Comparison of ENCODE assay signal across 14 cellular contexts in the genomic region with DNA sequence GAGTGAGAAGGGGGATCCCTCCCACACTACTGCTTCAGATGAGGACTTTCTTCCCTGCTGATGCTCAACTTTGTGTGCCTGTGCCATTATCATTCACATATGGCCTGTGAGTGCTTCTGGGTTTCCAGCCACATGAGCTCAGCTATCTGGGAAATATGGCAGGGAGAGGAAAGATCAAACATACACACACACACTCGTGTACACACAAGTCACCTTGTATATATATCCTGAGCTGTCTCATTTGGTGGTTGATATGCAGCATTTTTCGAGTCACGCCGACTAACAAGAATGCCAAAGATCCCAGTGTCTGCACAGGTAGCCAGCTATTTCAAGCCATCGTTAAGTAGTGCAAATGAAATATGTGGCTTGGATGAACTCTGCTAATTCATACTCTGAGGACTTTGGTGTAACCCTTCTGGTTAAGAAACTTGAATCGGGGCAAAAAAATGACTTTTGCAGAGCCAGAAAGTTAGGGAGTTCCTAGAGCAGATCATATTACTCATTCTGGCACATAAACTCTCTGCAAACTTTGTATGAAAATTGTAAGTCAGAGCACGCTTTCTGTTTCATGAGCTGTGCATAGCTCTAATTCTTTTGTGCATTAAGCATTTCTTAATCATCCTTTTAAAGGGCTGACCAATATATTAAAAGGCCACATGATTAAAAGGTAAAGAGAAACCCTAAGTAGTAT. TPM values are rescaled to one million over a fixed set of nuclear protein-coding genes. Genes with fewer than 3 reads are reported as not detected.
DNase-seq lines count a peak whose midpoint lies in the region; FAIRE-seq and TF ChIP-seq lines count a peak whose summit lies in the region.
"Had no signal": no experiment of that assay in that cellular context is flagged by ENCODE, and none has a peak within 500 bp of the region (broad histone marks: within the 10 kb centered on the region; RNA-seq: fewer than 3 reads in every experiment).

No MANE protein-coding gene starts in this region.

- H3K14ac ChIP-seq in H1 (ENCODE audit: insufficient read length), result no peak overlapping the region

- H2BK120ac ChIP-seq in H1 (replicated peaks; ENCODE audit: low read depth, low read length) (no peak overlapping the region), mesendoderm (ENCODE audit: low read depth, low read length) (peak overlapping the region; percentile 21)

- intact Hi-C loops in prostate gland (cut with DNase I), result no loop called here

- TF ChIP-seq CTCF in Loucy (conservative IDR thresholded peaks at IDR 0.05; ENCODE audit: low read length) (no peak), H1 (IDR thresholded peaks at IDR 0.05; ENCODE audit: control extremely low read depth in 1 of 3, insufficient read depth in 1 of 3, low read depth in 1 of 3, low read length in 3 of 3) (no peak), prostate gland (IDR thresholded peaks at IDR 0.05) (no peak)

- TF ChIP-seq EP300 in H1 (IDR thresholded peaks at IDR 0.05; ENCODE audit: borderline replicate concordance in 1 of 2, low read depth in 2 of 2, low read length in 2 of 2), result no peak

- H4K5ac ChIP-seq in H1 (ENCODE audit: insufficient read length, low read depth, low read length), result no peak overlapping the region
- H4K5ac ChIP-seq in mesendoderm (ENCODE audit: low read length), result no peak overlapping the region

- H3K27ac ChIP-seq in H1 (ENCODE audit: low read depth, low read length) (no peak overlapping the region), mesendoderm (ENCODE audit: low read depth, low read length) (no peak overlapping the region), prostate gland (no peak overlapping the region)
- H3K27ac ChIP-seq: lower lobe of right lung had no signal

- H3K4ac ChIP-seq in H1 (replicated peaks; ENCODE audit: insufficient read length, low read depth, low read length), result no peak overlapping the region
- no peak overlapping the region for H3K4ac ChIP-seq in mesendoderm (ENCODE audit: low read depth, low read length)

- peak; percentile 39 for FAIRE-seq in H1 (lab: Jason Lieb, UNC)
- FAIRE-seq: GM18507 had no signal

- no peak overlapping the region for H4K8ac ChIP-seq in H1 (ENCODE audit: extremely low read depth, insufficient read depth, low read length)
- H4K8ac ChIP-seq in mesendoderm (ENCODE audit: low read depth, low read length), result no peak overlapping the region

- TF ChIP-seq POLR2A in H1 (IDR thresholded peaks at IDR 0.05; ENCODE audit: control extremely low read depth in 1 of 2, low read depth in 2 of 2, low read length in 2 of 2) (no peak), prostate gland (IDR thresholded peaks at IDR 0.05) (no peak)

- WGBS in H1 (ENCODE audit: extremely low coverage in 1 of 2, insufficient coverage in 1 of 2, insufficient read length in 1 of 2, insufficient replicate concordance in 2 of 2, low coverage in 1 of 2, low lambda C conversion rate in 2 of 2, missing lambda C conversion rate in 1 of 2), 2 experiments, result 76% methylated on average over 7 of the region's 7 CpGs; no CpG with 5 or more reads in 1 of the 2 experiments
- no CpG with 5 or more reads among the region's 7 CpGs for WGBS in mesendoderm (ENCODE audit: extremely low coverage, insufficient coverage, low lambda C conversion rate)
- WGBS in prostate gland, result 27% methylated on average over 7 of the region's 7 CpGs

- H3K79me1 ChIP-seq in H1 (ENCODE audit: low read depth, low read length), result no peaks in the 10 kb centered on the region
- H3K79me1 ChIP-seq in mesendoderm (ENCODE audit: low read length), result no peaks in the 10 kb centered on the region

- H3K4me1 Mint-ChIP-seq in activated T-cell treated with anti-CD3 and anti-CD28 coated beads, Interleukin-2, amount 50 U/mL, for 24 hours (ENCODE audit: low read depth), result no peaks in the 10 kb centered on the region
- H3K4me1 Mint-ChIP-seq: activated naive CD4-positive, alpha-beta T cell treated with anti-CD3 and anti-CD28 coated beads, Interleukin-2, amount 50 U/mL, for 24 hours had no signal

- peak; percentile 89 for DNase-seq in EH (ENCODE audit: low read depth)
- no peak for DNase-seq in H1 (ENCODE audit: low read depth in 1 of 2, low spot score in 2 of 2)
- no peak for DNase-seq in mesendoderm
- no peak for DNase-seq in activated T-cell treated with anti-CD3 and anti-CD28 coated beads, Interleukin-2, amount 50 U/mL, for 24 hours
- DNase-seq in GM19240 (ENCODE audit: insufficient read length, low spot score), result no peak
- no peak for DNase-seq in prostate gland (ENCODE audit: low spot score)
- no peak for DNase-seq in activated CD4-positive, alpha-beta T cell treated with anti-CD3 and anti-CD28 coated beads for 48 hours
- DNase-seq: BE2C, lower lobe of right lung, NCI-H187 treated with DMSO at 0.1 percent for 48 hours had no signal

- no peaks in the 10 kb centered on the region for H3K27me3 ChIP-seq in Loucy (ENCODE audit: insufficient read depth, low read length, poor library complexity, severe bottlenecking)
- H3K27me3 ChIP-seq in H1 (replicated peaks in 1 of 4; ENCODE audit: control insufficient read depth in 3 of 4, extremely low read depth in 1 of 4, insufficient read depth in 3 of 4, low read length in 3 of 4), result no peaks in the 10 kb centered on the region
- H3K27me3 ChIP-seq in mesendoderm (ENCODE audit: insufficient read depth, low read length, poor library complexity), result no peaks in the 10 kb centered on the region
- H3K27me3 ChIP-seq in prostate gland (replicated peaks; ENCODE audit: insufficient read depth), result no peaks in the 10 kb centered on the region
- H3K27me3 ChIP-seq: BE2C had no signal

- no peaks in the 10 kb centered on the region for H3K9me3 Mint-ChIP-seq in activated T-cell treated with anti-CD3 and anti-CD28 coated beads, Interleukin-2, amount 50 U/mL, for 24 hours
- H3K9me3 Mint-ChIP-seq: activated naive CD4-positive, alpha-beta T cell treated with anti-CD3 and anti-CD28 coated beads, Interleukin-2, amount 50 U/mL, for 24 hours; dendritic cell treated with granulocyte-macrophage colony-stimulating factor and Interleukin-4, amounts not matched to agents 40 ng/mL and 50 ng/mL, for 4 days had no signal

- H2BK15ac ChIP-seq in H1 (ENCODE audit: low read length) (no peak overlapping the region), mesendoderm (replicated peaks; ENCODE audit: low read depth) (no peak overlapping the region)

- H4K20me1 ChIP-seq in Loucy (ENCODE audit: insufficient read depth, low read length, poor library complexity, severe bottlenecking), result no peaks in the 10 kb centered on the region
- H4K20me1 ChIP-seq in H1 (replicated peaks in 1 of 2; ENCODE audit: control insufficient read depth in 1 of 2, insufficient read depth in 2 of 2, low read length in 2 of 2), result no peaks in the 10 kb centered on the region

- H3K4me3 ChIP-seq in Loucy (ENCODE audit: low read length, poor library complexity, severe bottlenecking), result no peak overlapping the region
- no peak overlapping the region for H3K4me3 ChIP-seq in H1 (ENCODE audit: extremely low read depth in 1 of 4, insufficient read depth in 2 of 4, low read depth in 3 of 4, low read length in 4 of 4)
- H3K4me3 ChIP-seq in mesendoderm (ENCODE audit: low read length), result no peak overlapping the region
- H3K4me3 ChIP-seq in prostate gland, result no peak overlapping the region
- H3K4me3 ChIP-seq: lower lobe of right lung had no signal

- H3K36me3 Mint-ChIP-seq in activated T-cell treated with anti-CD3 and anti-CD28 coated beads, Interleukin-2, amount 50 U/mL, for 24 hours (ENCODE audit: low read depth), result no peaks in the 10 kb centered on the region
- H3K36me3 Mint-ChIP-seq: activated naive CD4-positive, alpha-beta T cell treated with anti-CD3 and anti-CD28 coated beads, Interleukin-2, amount 50 U/mL, for 24 hours had no signal

- H3K79me2 ChIP-seq in Loucy (ENCODE audit: insufficient read depth, low read length) (no peaks in the 10 kb centered on the region), H1 (ENCODE audit: control insufficient read depth in 1 of 2, insufficient read depth in 2 of 2, low read length in 2 of 2) (no peaks in the 10 kb centered on the region), mesendoderm (ENCODE audit: control insufficient read depth, insufficient read depth, low read length) (no peaks in the 10 kb centered on the region)

- H2AFZ ChIP-seq in Loucy (ENCODE audit: low read length) (0 out of 2 replicates have a peak overlapping the region, but pooled peaks have one; percentile 30), H1 (ENCODE audit: low read length) (no peak overlapping the region)

- H4K91ac ChIP-seq in H1 (replicated peaks; ENCODE audit: insufficient read length, low read length), result no peak overlapping the region

- H2AK5ac ChIP-seq in H1 (ENCODE audit: low read depth, low read length) (no peak overlapping the region), mesendoderm (ENCODE audit: low read length) (no peak overlapping the region)

- H3K23me2 ChIP-seq in H1 (ENCODE audit: low read depth, low read length), result no peaks in the 10 kb centered on the region

- no peak overlapping the region for H3K4me3 Mint-ChIP-seq in activated T-cell treated with anti-CD3 and anti-CD28 coated beads, Interleukin-2, amount 50 U/mL, for 24 hours
- H3K4me3 Mint-ChIP-seq: activated naive CD4-positive, alpha-beta T cell treated with anti-CD3 and anti-CD28 coated beads, Interleukin-2, amount 50 U/mL, for 24 hours; dendritic cell treated with granulocyte-macrophage colony-stimulating factor and Interleukin-4, amounts not matched to agents 40 ng/mL and 50 ng/mL, for 4 days had no signal

- H3K9ac ChIP-seq in Loucy (ENCODE audit: low read depth, low read length, poor library complexity, severe bottlenecking) (no peak overlapping the region), H1 (replicated peaks in 1 of 4; ENCODE audit: extremely low read depth in 1 of 4, low read depth in 3 of 4, low read length in 3 of 4) (no peak overlapping the region), mesendoderm (ENCODE audit: low read length) (no peak overlapping the region)

- no peak overlapping the region for H2BK12ac ChIP-seq in H1 (ENCODE audit: low read depth, low read length)

- CTCF ChIA-PET in H1 (lab: Charles Lee; ENCODE audit: partially characterized antibody), result interaction anchor here (0.6 to 1.1 kb wide), 4 partner anchors 9 to 209 kb away, joined by 3 read pairs; no protein-coding TSS in a partner anchor

- no peaks in the 10 kb centered on the region for H3K9me2 ChIP-seq in Loucy (replicated peaks; ENCODE audit: low read depth, low read length)

- H3K27me3 Mint-ChIP-seq in activated T-cell treated with anti-CD3 and anti-CD28 coated beads, Interleukin-2, amount 50 U/mL, for 24 hours, result peaks cover 5% of the 10 kb centered on the region
- H3K27me3 Mint-ChIP-seq: activated naive CD4-positive, alpha-beta T cell treated with anti-CD3 and anti-CD28 coated beads, Interleukin-2, amount 50 U/mL, for 24 hours had no signal

- H3K36me3 ChIP-seq in Loucy (ENCODE audit: insufficient read depth, low read length) (no peaks in the 10 kb centered on the region), H1 (ENCODE audit: control insufficient read depth in 2 of 4, insufficient read depth in 4 of 4, low read length in 3 of 4) (no peaks in the 10 kb centered on the region), mesendoderm (ENCODE audit: control insufficient read depth, insufficient read depth, low read length) (no peaks in the 10 kb centered on the region), prostate gland (no peaks in the 10 kb centered on the region)
- H3K36me3 ChIP-seq: BE2C, lower lobe of right lung had no signal

- H3K18ac ChIP-seq in H1 (ENCODE audit: extremely low read depth, low read length) (no peak overlapping the region; the same call in 1 of the 2 replicates), mesendoderm (ENCODE audit: low read length) (no peak overlapping the region)

- H2BK5ac ChIP-seq in H1 (ENCODE audit: low read depth, low read length) (no peak overlapping the region), mesendoderm (ENCODE audit: low read length) (no peak overlapping the region)

- H3K56ac ChIP-seq in H1 (replicated peaks; ENCODE audit: insufficient read length, low read depth, low read length) (no peak overlapping the region), mesendoderm (ENCODE audit: low read length) (no peak overlapping the region)

- no peaks in the 10 kb centered on the region for H3K4me1 ChIP-seq in Loucy (ENCODE audit: insufficient read depth, low read length, poor library complexity, severe bottlenecking)
- H3K4me1 ChIP-seq in H1 (replicated peaks in 1 of 4; ENCODE audit: control insufficient read depth in 3 of 4, insufficient read depth in 4 of 4, low read length in 3 of 4), result peaks cover 6 to 22% (median 17%) of the 10 kb centered on the region in 4 experiments
- peaks cover 8% of the 10 kb centered on the region for H3K4me1 ChIP-seq in mesendoderm (ENCODE audit: control insufficient read depth, low read depth, low read length)
- H3K4me1 ChIP-seq in prostate gland (replicated peaks), result no peaks in the 10 kb centered on the region
- H3K4me1 ChIP-seq: BE2C, lower lobe of right lung had no signal

- no peak overlapping the region for H2BK20ac ChIP-seq in H1 (ENCODE audit: low read length)

- no peak overlapping the region for H3K23ac ChIP-seq in H1 (ENCODE audit: insufficient read length)
- H3K23ac ChIP-seq in mesendoderm (ENCODE audit: low read length), result no peak overlapping the region

- H3K9me3 ChIP-seq in Loucy (ENCODE audit: insufficient read depth, low read depth, low read length) (no peaks in the 10 kb centered on the region), H1 (ENCODE audit: insufficient read depth in 2 of 2, low read depth in 1 of 2, low read length in 1 of 2) (no peaks in the 10 kb centered on the region), prostate gland (no peaks in the 10 kb centered on the region)
- H3K9me3 ChIP-seq: BE2C, lower lobe of right lung had no signal

- no peak for TF ChIP-seq RAD21 in H1 (IDR thresholded peaks at IDR 0.05 in 1 of 2, conservative IDR thresholded peaks at IDR 0.05 in 1 of 2; ENCODE audit: low read depth in 2 of 2, low read length in 2 of 2)

- POLR2A ChIA-PET in H1 (lab: Charles Lee; ENCODE audit: partially characterized antibody), result interaction anchor here (0.6 kb wide), 1 partner anchor 9 kb away, joined by 3 read pairs; no protein-coding TSS in a partner anchor

- H3F3A ChIP-seq in Loucy (ENCODE audit: low read depth), result no peaks in the 10 kb centered on the region

- no peak overlapping the region for H3K27ac Mint-ChIP-seq in activated T-cell treated with anti-CD3 and anti-CD28 coated beads, Interleukin-2, amount 50 U/mL, for 24 hours
- H3K27ac Mint-ChIP-seq: activated naive CD4-positive, alpha-beta T cell treated with anti-CD3 and anti-CD28 coated beads, Interleukin-2, amount 50 U/mL, for 24 hours; dendritic cell treated with granulocyte-macrophage colony-stimulating factor and Interleukin-4, amounts not matched to agents 40 ng/mL and 50 ng/mL, for 4 days had no signal

- H3K4me2 ChIP-seq in Loucy (ENCODE audit: low read depth, low read length, poor library complexity, severe bottlenecking) (no peak overlapping the region), H1 (ENCODE audit: insufficient read depth in 1 of 2, low read depth in 2 of 2, low read length in 2 of 2) (peak overlapping the region; percentile 8 to 12; a peak in 2 of 4 replicates), mesendoderm (ENCODE audit: low read length) (no peak overlapping the region)

RNA-seq across cellular contexts. Expression of a gene that starts 24.9 kb away (rescaled TPM):
- 3.3 and 5.6 TPM in 2 replicates for total RNA-seq in H1 (2021; fragmentation: NEBNext Ultra II Directional; extraction: Animal tissue kit (Norgen Biotek cat#: 25700))
- polyA plus RNA-seq in H1 (2011; rRNA removed), result 3.9 and 4.2 TPM in 2 replicates
- polyA plus RNA-seq in H1 (2011; cell fraction: cytosol; rRNA removed), result 2.8 TPM
- polyA plus RNA-seq in H1 (2011; cell fraction: nucleus; rRNA removed), result 8.1 TPM
- 2.7 to 4.3 TPM (median 3.2 TPM) in 4 replicates for polyA plus RNA-seq in H1 (2012, experiment 1 of 2)
- polyA plus RNA-seq in H1 (2012, experiment 2 of 2), result 0.49 TPM
- 2.2 TPM for polyA plus RNA-seq in H1 (2013, experiment 1 of 2)
- polyA plus RNA-seq in H1 (2013, experiment 2 of 2), result 2.2 TPM
- 6.5 and 13.0 TPM in 2 replicates for polyA minus RNA-seq in H1 (2011; rRNA and poly(A)+ RNA removed)
- polyA minus RNA-seq in H1 (2011; cell fraction: cytosol; rRNA and poly(A)+ RNA removed), result 10.1 TPM
- 12.2 TPM for polyA minus RNA-seq in H1 (2011; cell fraction: nucleus; rRNA and poly(A)+ RNA removed)
- 3.4 TPM for polyA plus RNA-seq in mesendoderm (2013, experiment 1 of 2)
- polyA plus RNA-seq in mesendoderm (2013, experiment 2 of 2), result 2.8 TPM
- total RNA-seq in prostate gland, result 10 to 100 TPM in 1 of 2 donors, 1 to 10 TPM in 1; 9.5 to 14.3 TPM

Comparison
In these comparisons a context has a peak if more than half of its experiments do, and no peak if none do; other contexts are left out.
1. H3K4me2 ChIP-seq: peak in H1 (2 of 2); none in Loucy (single experiment) and mesendoderm (single experiment).